ENCODE assay signal across 7 cellular contexts in genomic region chr7:149373089-149373488, GRCh38.
"Had no signal": no experiment of that assay in that cellular context is flagged by ENCODE, and none has a peak within 500 bp of the region (broad histone marks: within the 10 kb centered on the region; RNA-seq: fewer than 3 reads in every experiment).

No MANE protein-coding gene starts in this region.

- H2AFZ ChIP-seq: GM23248 had no signal

- ATAC-seq: HCT116 had no signal

- DNase-seq: GM23248, GOT3, H7, IMR-90, KBM-7 had no signal

- H3K36me3 ChIP-seq: HAP-1 had no signal

- H3K9ac ChIP-seq: GM23248 had no signal

- H3K4me3 ChIP-seq: GM23248, HAP-1 had no signal

- H3K9me3 ChIP-seq: HAP-1 had no signal

- H3K27ac ChIP-seq: GM23248 had no signal

- H3K4me1 ChIP-seq: HAP-1 had no signal
